20 cellular contexts compared by ENCODE assay signal in the genomic region with DNA sequence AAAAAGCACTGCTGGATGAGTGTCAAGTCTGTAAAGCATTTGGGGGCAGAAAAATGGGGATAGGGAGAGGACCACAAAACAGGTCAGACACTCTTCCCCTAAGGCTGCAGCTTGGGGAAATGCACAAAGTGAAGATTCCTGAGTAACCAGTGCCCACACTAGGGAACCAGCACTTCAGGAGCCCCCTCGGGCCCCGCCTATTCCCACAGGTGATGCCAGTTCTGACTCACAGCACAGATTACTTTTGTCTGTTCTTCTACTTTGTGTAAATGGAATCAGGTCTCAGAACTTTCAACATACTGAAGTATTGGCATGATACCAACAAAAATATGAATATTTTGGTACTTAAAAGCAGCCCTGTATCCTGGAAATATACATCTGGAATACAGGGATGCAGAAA.
"Had no signal": no experiment of that assay in that cellular context is flagged by ENCODE, and none has a peak within 500 bp of the region (broad histone marks: within the 10 kb centered on the region; RNA-seq: fewer than 3 reads in every experiment).

No MANE protein-coding gene starts in this region.

- H3K36me3 Mint-ChIP-seq: mesothelial cell of epicardium had no signal

- H3K4me3 ChIP-seq: dorsolateral prefrontal cortex, lung, thyroid gland had no signal

- H3K4me1 Mint-ChIP-seq: mesothelial cell of epicardium had no signal

- H3K4me3 Mint-ChIP-seq: activated CD4-positive, alpha-beta memory T cell treated with anti-CD3 and anti-CD28 coated beads, Interleukin-2, amount 10 ng/mL, durations not matched to agents 7 days and 5 days; activated CD8-positive, alpha-beta memory T cell treated with anti-CD3 and anti-CD28 coated beads, Interleukin-2, amount 10 ng/mL, durations not matched to agents 7 days and 5 days; activated naive CD8-positive, alpha-beta T cell treated with anti-CD3 and anti-CD28 coated beads, Interleukin-2, amount 50 U/mL, for 24 hours; endodermal cell; mesothelial cell of epicardium; neural crest cell had no signal

- H3K27ac Mint-ChIP-seq: activated CD4-positive, alpha-beta memory T cell treated with anti-CD3 and anti-CD28 coated beads, Interleukin-2, amount 10 ng/mL, durations not matched to agents 7 days and 5 days; activated CD8-positive, alpha-beta memory T cell treated with anti-CD3 and anti-CD28 coated beads, Interleukin-2, amount 10 ng/mL, durations not matched to agents 7 days and 5 days; activated naive CD8-positive, alpha-beta T cell treated with anti-CD3 and anti-CD28 coated beads, Interleukin-2, amount 50 U/mL, for 24 hours; activated T-helper 2 cell treated with anti-CD3 and anti-CD28 coated beads, Interferon-gamma antibody, Interleukin-2, Interleukin-4, amounts not matched to agents 10 μg/mL and 5 μg/mL and 100 μg/mL, durations not matched to agents 14 hours and 24 hours and 36 hours; endodermal cell; mesothelial cell of epicardium had no signal

- DNase-seq: activated CD4-positive, alpha-beta memory T cell treated with anti-CD3 and anti-CD28 coated beads, Interleukin-2, amount 10 ng/mL, durations not matched to agents 7 days and 5 days; activated CD4-positive, alpha-beta T cell treated with anti-CD3 and anti-CD28 coated beads for 48 hours; activated CD4-positive, CD25-positive, alpha-beta regulatory T cell; activated CD8-positive, alpha-beta memory T cell treated with anti-CD3 and anti-CD28 coated beads, Interleukin-2, amount 10 ng/mL, durations not matched to agents 7 days and 5 days; activated naive CD4-positive, alpha-beta T cell treated with Interleukin-2 at 50 U/mL for 16 hours; activated naive CD8-positive, alpha-beta T cell treated with anti-CD3 and anti-CD28 coated beads, Interleukin-2, amount 50 U/mL, for 24 hours; aorta; endodermal cell; hypothalamus; kidney; stimulated activated CD4-positive, alpha-beta T cell treated with anti-CD3 and anti-CD28 coated beads, Interleukin-12 subunit alpha, Interleukin-12 subunit beta, amount 100 ng/mL, for 4 hours; stimulated activated CD4-positive, alpha-beta T cell treated with anti-CD3 and anti-CD28 coated beads, Interleukin-1b, Interleukin-23, amount 100 ng/mL, for 48 hours; stimulated activated naive CD4-positive, alpha-beta T cell treated with Interleukin-2 at 50 U/mL for 16 hours; thyroid gland had no signal

- ATAC-seq: activated naive CD8-positive, alpha-beta T cell treated with anti-CD3 and anti-CD28 coated beads, Interleukin-2, amount 50 U/mL, for 24 hours; left lobe of liver had no signal

- H3K9me3 ChIP-seq: thyroid gland had no signal

- H3K36me3 ChIP-seq: thyroid gland had no signal

- H3K27ac ChIP-seq: dorsolateral prefrontal cortex, thyroid gland had no signal
